ENCODE assay signal across 20 cellular contexts in genomic region chr7:112630565-112630964, GRCh38.
DNase-seq lines count a peak whose midpoint lies in the region; ATAC-seq, FAIRE-seq and TF ChIP-seq lines count a peak whose summit lies in the region.
"Had no signal": no experiment of that assay in that cellular context is flagged by ENCODE, and none has a peak within 500 bp of the region (broad histone marks: within the 10 kb centered on the region; RNA-seq: fewer than 3 reads in every experiment).

No MANE protein-coding gene starts in this region.

- H3K36me3 ChIP-seq in bronchial epithelial cell (ENCODE audit: control insufficient read depth, insufficient read depth, low read length) = no peaks in the 10 kb centered on the region
- no peaks in the 10 kb centered on the region for H3K36me3 ChIP-seq in ovary
- H3K36me3 ChIP-seq: colonic mucosa, MG63, SJCRH30 had no signal

- no peak for TF ChIP-seq EP300 in ovary (IDR thresholded peaks at IDR 0.05)

- no peak overlapping the region for H3K4me3 Mint-ChIP-seq in stimulated activated memory B cell treated with anti-CD40 and anti-IgM and Interleukin-4, amounts not matched to agents 10 μg/mL and 1 μg/mL and 100 μg/mL, for 72 hours
- H3K4me3 Mint-ChIP-seq: neural crest cell, type B pancreatic cell had no signal

- DNase-seq in LNCaP clone FGC (ENCODE audit: low read depth) (peak; percentile 81), bronchial epithelial cell (ENCODE audit: low read depth) (peak; percentile 88), foreskin keratinocyte (peak; percentile 22 to 45), GDM1 (lab: John Stamatoyannopoulos, UW) (no peak), ovary (no peak)
- DNase-seq: colonic mucosa; MG63; NCI-H1694; NCI-H446; SJCRH30; stimulated activated CD4-positive, alpha-beta T cell treated with anti-CD3 and anti-CD28 coated beads, Interleukin-15, amount 100 ng/mL, for 24 hours; stimulated activated naive CD8-positive, alpha-beta T cell treated with anti-CD3 and anti-CD28 coated beads, Interleukin-15, Interleukin-2, amounts not matched to agents 100 U/mL and 50 U/mL, for 24 hours had no signal

- H3K4me3 ChIP-seq in LNCaP clone FGC (ENCODE audit: low read depth, low read length) (no peak overlapping the region), bronchial epithelial cell (ENCODE audit: low read depth, low read length) (no peak overlapping the region), ovary (no peak overlapping the region)
- H3K4me3 ChIP-seq: colonic mucosa, MG63, SJCRH30 had no signal

- intact Hi-C loops in ovary (cut with DNase I) = no loop called here

- no peaks in the 10 kb centered on the region for H3K4me1 ChIP-seq in foreskin keratinocyte
- no peaks in the 10 kb centered on the region for H3K4me1 ChIP-seq in ovary (ENCODE audit: insufficient read depth)
- H3K4me1 ChIP-seq: colonic mucosa had no signal

- no peak for FAIRE-seq in bronchial epithelial cell (lab: Jason Lieb, UNC)
- FAIRE-seq: keratinocyte had no signal

- peaks cover 5% of the 10 kb centered on the region for H3K9me3 Mint-ChIP-seq in stimulated activated memory B cell treated with anti-CD40 and anti-IgM and Interleukin-4, amounts not matched to agents 10 μg/mL and 1 μg/mL and 100 μg/mL, for 72 hours

- no peaks in the 10 kb centered on the region for H3K4me1 Mint-ChIP-seq in stimulated activated memory B cell treated with anti-CD40 and anti-IgM and Interleukin-4, amounts not matched to agents 10 μg/mL and 1 μg/mL and 100 μg/mL, for 72 hours
- H3K4me1 Mint-ChIP-seq: neural crest cell had no signal

- H3K9me3 ChIP-seq in ovary = no peaks in the 10 kb centered on the region
- H3K9me3 ChIP-seq: colonic mucosa, MG63 had no signal

- H3K27me3 ChIP-seq in bronchial epithelial cell (ENCODE audit: control insufficient read depth, insufficient read depth, low read length) (peaks cover 3% of the 10 kb centered on the region), foreskin keratinocyte (no peaks in the 10 kb centered on the region), ovary (no peaks in the 10 kb centered on the region)
- H3K27me3 ChIP-seq: colonic mucosa, MG63, SJCRH30 had no signal

- H3K36me3 Mint-ChIP-seq in stimulated activated memory B cell treated with anti-CD40 and anti-IgM and Interleukin-4, amounts not matched to agents 10 μg/mL and 1 μg/mL and 100 μg/mL, for 72 hours = no peaks in the 10 kb centered on the region
- H3K36me3 Mint-ChIP-seq: type B pancreatic cell had no signal

- H3K27ac Mint-ChIP-seq in stimulated activated memory B cell treated with anti-CD40 and anti-IgM and Interleukin-4, amounts not matched to agents 10 μg/mL and 1 μg/mL and 100 μg/mL, for 72 hours = no peak overlapping the region
- H3K27ac Mint-ChIP-seq: type B pancreatic cell had no signal

- TF ChIP-seq CTCF in 22Rv1 (IDR thresholded peaks at IDR 0.05) (no peak), LNCaP clone FGC (IDR thresholded peaks at IDR 0.05; ENCODE audit: control insufficient read depth, extremely low read depth, insufficient read depth) (no peak), bronchial epithelial cell (IDR thresholded peaks at IDR 0.05; ENCODE audit: insufficient read depth, low read length, severe bottlenecking) (no peak), foreskin keratinocyte (conservative IDR thresholded peaks at IDR 0.05) (no peak), ovary (IDR thresholded peaks at IDR 0.05) (no peak)

- TF ChIP-seq POLR2A in ovary (IDR thresholded peaks at IDR 0.05) = no peak

- H3K27ac ChIP-seq in 22Rv1 (peak overlapping the region; percentile 19; the same call in 1 of the 2 replicates), foreskin keratinocyte (no peak overlapping the region), ovary (no peak overlapping the region)
- H3K27ac ChIP-seq: colonic mucosa, SJCRH30 had no signal

- H3K27me3 Mint-ChIP-seq in stimulated activated memory B cell treated with anti-CD40 and anti-IgM and Interleukin-4, amounts not matched to agents 10 μg/mL and 1 μg/mL and 100 μg/mL, for 72 hours = no peaks in the 10 kb centered on the region
- H3K27me3 Mint-ChIP-seq: type B pancreatic cell had no signal

- WGBS in ovary, 3 donors = 23 to 59% (median 39%) methylated on average over 1 of the region's 1 CpG

- ATAC-seq in foreskin keratinocyte (no peak), GM18520 (IDR thresholded peaks at IDR 0.05; ENCODE audit: unreplicated experiment) (no peak)
- no peak for ATAC-seq in stimulated activated memory B cell treated with anti-CD40 and anti-IgM and Interleukin-4, amounts not matched to agents 10 μg/mL and 1 μg/mL and 100 μg/mL, for 72 hours
- ATAC-seq: activated CD4-positive, CD25-positive, alpha-beta regulatory T cell treated with anti-CD3 and anti-CD28 coated beads, Interleukin-2, amount 50 U/mL, for 24 hours; HCT116; stimulated activated naive CD8-positive, alpha-beta T cell treated with anti-CD3 and anti-CD28 coated beads, Interleukin-15, Interleukin-2, amounts not matched to agents 100 U/mL and 50 U/mL, for 24 hours had no signal

Comparison
In these comparisons a context has a peak if more than half of its experiments do, and no peak if none do; other contexts are left out.
1. DNase-seq: peak in LNCaP clone FGC (single experiment), bronchial epithelial cell (single experiment) and foreskin keratinocyte (2 of 2); none in GDM1 (single experiment) and ovary (0 of 5).